In the genomic region with DNA sequence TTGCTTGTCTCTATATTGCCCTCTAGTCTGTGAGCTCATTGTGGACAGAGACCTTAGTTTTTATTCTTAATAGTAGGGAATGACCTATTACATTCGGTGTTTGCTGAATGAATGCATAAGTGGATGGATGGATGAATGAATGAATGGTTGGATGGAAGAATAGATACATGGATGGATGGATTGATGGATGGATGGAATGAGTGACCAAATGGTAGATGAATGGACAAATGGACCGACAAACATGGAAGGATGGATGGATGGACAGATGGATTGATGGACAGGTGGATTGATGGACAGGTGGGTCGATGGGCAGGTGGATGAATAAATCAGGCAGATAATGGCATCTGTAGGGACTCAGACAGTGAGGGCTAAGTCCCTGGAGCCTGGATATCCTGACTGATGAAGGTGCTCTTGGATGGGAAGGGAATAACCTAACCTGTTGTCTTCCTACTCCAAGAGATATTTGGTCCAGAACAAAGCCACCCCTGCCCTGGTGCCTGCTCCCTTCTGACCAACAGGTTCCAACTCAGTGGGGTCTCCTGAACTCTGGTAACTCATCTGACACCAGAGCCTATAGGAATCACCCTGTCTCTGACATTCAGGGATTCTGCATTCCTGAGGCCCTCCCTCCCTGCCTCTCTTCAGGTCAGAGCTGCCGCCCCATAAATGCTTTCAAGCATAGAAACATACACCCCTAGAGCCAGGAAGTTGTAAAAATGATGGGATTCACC, we compare ENCODE assay signal across 24 cellular contexts. TPM values are rescaled to one million over a fixed set of nuclear protein-coding genes. Genes with fewer than 3 reads are reported as not detected.
DNase-seq lines count a peak whose midpoint lies in the region; ATAC-seq and TF ChIP-seq lines count a peak whose summit lies in the region.
"Had no signal": no experiment of that assay in that cellular context is flagged by ENCODE, and none has a peak within 500 bp of the region (broad histone marks: within the 10 kb centered on the region; RNA-seq: fewer than 3 reads in every experiment).

No MANE protein-coding gene starts in this region.

- H3K4me1 ChIP-seq in adipocyte (ENCODE audit: control insufficient read depth, insufficient read depth, low read length) (peaks cover 54% of the 10 kb centered on the region), mesenchymal stem cell (ENCODE audit: control insufficient read depth, insufficient read depth, low read depth, low read length) (peaks cover 48% of the 10 kb centered on the region), tibial artery (peaks cover 11 to 81% (median 51%) of the 10 kb centered on the region in 4 donors)
- H3K4me1 ChIP-seq: colonic mucosa, HAP-1 had no signal

- H3K27ac Mint-ChIP-seq in immature natural killer cell = no peak overlapping the region
- H3K27ac Mint-ChIP-seq: activated naive CD8-positive, alpha-beta T cell treated with anti-CD3 and anti-CD28 coated beads for 36 hours; endodermal cell; stimulated activated naive CD8-positive, alpha-beta T cell treated with anti-CD3 and anti-CD28 coated beads, Interleukin-15, Interleukin-2, amounts not matched to agents 100 ng/mL and 50 ng/mL, for 24 hours had no signal

- TF ChIP-seq CTCF in tibial artery (IDR thresholded peaks at IDR 0.05) = no peak

- H3K9me3 ChIP-seq in adipocyte (ENCODE audit: control insufficient read depth, low read length) = no peaks in the 10 kb centered on the region
- H3K9me3 ChIP-seq in mesenchymal stem cell (ENCODE audit: control insufficient read depth, low read length) = no peaks in the 10 kb centered on the region
- no peaks in the 10 kb centered on the region for H3K9me3 ChIP-seq in tibial artery
- H3K9me3 ChIP-seq: colonic mucosa, HAP-1 had no signal

- H3K79me1 ChIP-seq in mesenchymal stem cell (replicated peaks; ENCODE audit: low read length, poor library complexity, severe bottlenecking) = no peaks in the 10 kb centered on the region

- H2AK5ac ChIP-seq in mesenchymal stem cell (ENCODE audit: low read length, severe bottlenecking) = peak overlapping the region; percentile 80

- 76% methylated on average over 3 of the region's 4 CpGs for WGBS in mesenchymal stem cell

- H3K27me3 ChIP-seq in adipocyte (replicated peaks; ENCODE audit: control insufficient read depth, insufficient read depth, low read length) = no peaks in the 10 kb centered on the region
- no peaks in the 10 kb centered on the region for H3K27me3 ChIP-seq in mesenchymal stem cell (ENCODE audit: control insufficient read depth in 1 of 2, insufficient read depth in 1 of 2, low read length in 2 of 2)
- no peaks in the 10 kb centered on the region for H3K27me3 ChIP-seq in tibial artery
- H3K27me3 ChIP-seq: colonic mucosa had no signal

- no peak overlapping the region for H2AFZ ChIP-seq in mesenchymal stem cell (ENCODE audit: low read depth, low read length)

- DNase-seq in HEK293T (ENCODE audit: extremely low spot score) (no peak), adipocyte (ENCODE audit: low read depth) (no peak), mesenchymal stem cell (no peak), tibial artery (peak in 1 of 2 donors; percentile 51), inferior parietal cortex (ENCODE audit: extremely low spot score) (no peak), immature natural killer cell (no peak)
- DNase-seq: activated CD4-positive, alpha-beta T cell treated with anti-CD3 and anti-CD28 coated beads, Interleukin-2, amount 50 U/mL, for 1 hour; activated naive CD8-positive, alpha-beta T cell treated with anti-CD3 and anti-CD28 coated beads for 36 hours; CD4-positive, alpha-beta memory T cell; colonic mucosa; DMS153; endodermal cell; head of caudate nucleus; NCI-H146; NCI-H524 treated with DMSO at 0.1 percent for 48 hours; stimulated activated CD4-positive, alpha-beta T cell treated with anti-CD3 and anti-CD28 coated beads, Interleukin-4, amount 100 ng/mL, for 4 hours; T-helper 2 cell had no signal

- no peak overlapping the region for H3K4me3 Mint-ChIP-seq in immature natural killer cell
- H3K4me3 Mint-ChIP-seq: activated naive CD8-positive, alpha-beta T cell treated with anti-CD3 and anti-CD28 coated beads for 36 hours; brain; CD4-positive, alpha-beta memory T cell; endodermal cell; stimulated activated naive CD8-positive, alpha-beta T cell treated with anti-CD3 and anti-CD28 coated beads, Interleukin-15, Interleukin-2, amounts not matched to agents 100 ng/mL and 50 ng/mL, for 24 hours had no signal

- no peaks in the 10 kb centered on the region for H3K36me3 ChIP-seq in adipocyte (ENCODE audit: control insufficient read depth, insufficient read depth, low read length, severe bottlenecking)
- H3K36me3 ChIP-seq in mesenchymal stem cell (ENCODE audit: control insufficient read depth in 1 of 2, insufficient read depth in 2 of 2, low read depth in 1 of 2, low read length in 2 of 2) = no peaks in the 10 kb centered on the region
- no peaks in the 10 kb centered on the region for H3K36me3 ChIP-seq in tibial artery
- H3K36me3 ChIP-seq: colonic mucosa, HAP-1 had no signal

- H3K4me3 ChIP-seq in adipocyte (ENCODE audit: low read length) = no peak overlapping the region
- H3K4me3 ChIP-seq in mesenchymal stem cell (ENCODE audit: insufficient read depth in 1 of 2, low read depth in 1 of 2, low read length in 2 of 2) = no peak overlapping the region
- no peak overlapping the region for H3K4me3 ChIP-seq in tibial artery
- H3K4me3 ChIP-seq: colonic mucosa, HAP-1, K562, SK-N-MC had no signal

- no peak overlapping the region for H3K23ac ChIP-seq in mesenchymal stem cell (ENCODE audit: low read length in 2 of 2)

- no peak overlapping the region for H3K14ac ChIP-seq in mesenchymal stem cell (ENCODE audit: low read length in 2 of 2)

- no peak overlapping the region for H2BK5ac ChIP-seq in mesenchymal stem cell (ENCODE audit: low read depth, low read length, poor library complexity, severe bottlenecking)

- H3K27ac ChIP-seq in mesenchymal stem cell (ENCODE audit: low read length, poor library complexity, severe bottlenecking) = no peak overlapping the region
- peak overlapping the region; percentile 94 for H3K27ac ChIP-seq in tibial artery
- H3K27ac ChIP-seq: colonic mucosa, SK-N-MC, VCaP had no signal

- H2BK120ac ChIP-seq in mesenchymal stem cell (ENCODE audit: low read depth, low read length) = no peak overlapping the region

- ATAC-seq in HG03045 (IDR thresholded peaks at IDR 0.05; ENCODE audit: unreplicated experiment) = no peak
- ATAC-seq: K562 had no signal

- H2BK12ac ChIP-seq in mesenchymal stem cell (ENCODE audit: low read length in 2 of 2) = peak overlapping the region in 1 of 2 experiments; percentile 78

- H3K9me3 Mint-ChIP-seq in immature natural killer cell = no peaks in the 10 kb centered on the region
- H3K9me3 Mint-ChIP-seq: activated naive CD8-positive, alpha-beta T cell treated with anti-CD3 and anti-CD28 coated beads for 36 hours; brain; CD4-positive, alpha-beta memory T cell; endodermal cell; stimulated activated naive CD8-positive, alpha-beta T cell treated with anti-CD3 and anti-CD28 coated beads, Interleukin-15, Interleukin-2, amounts not matched to agents 100 ng/mL and 50 ng/mL, for 24 hours had no signal

- H3K4me1 Mint-ChIP-seq in immature natural killer cell = no peaks in the 10 kb centered on the region
- H3K4me1 Mint-ChIP-seq: activated naive CD8-positive, alpha-beta T cell treated with anti-CD3 and anti-CD28 coated beads for 36 hours; CD4-positive, alpha-beta memory T cell had no signal

- H3K9ac ChIP-seq in adipocyte (ENCODE audit: low read length) (peak overlapping the region; percentile 43), mesenchymal stem cell (ENCODE audit: low read length) (peak overlapping the region; percentile 73)

- H3K4ac ChIP-seq in mesenchymal stem cell (ENCODE audit: low read depth in 1 of 2, low read length in 2 of 2) = no peak overlapping the region

- H4K8ac ChIP-seq in mesenchymal stem cell (ENCODE audit: low read length) = no peak overlapping the region

- peak overlapping the region in 1 of 2 experiments; percentile 1 for H3K18ac ChIP-seq in mesenchymal stem cell (ENCODE audit: low read depth in 1 of 2, low read length in 2 of 2)

- no peak overlapping the region for H4K91ac ChIP-seq in mesenchymal stem cell (ENCODE audit: low read length)

- intact Hi-C loops in tibial artery (cut with DNase I; ENCODE audit: low total_unique reads) = no loop called here

- POLR2A ChIA-PET in HEK293T (lab: Yijun Ruan, JAX) = no interaction called here

- CTCF ChIA-PET in HEK293T (lab: Yijun Ruan, JAX) = no interaction called here

- no peak overlapping the region for H3K4me2 ChIP-seq in mesenchymal stem cell (ENCODE audit: low read length, poor library complexity, severe bottlenecking)

- H3K36me3 Mint-ChIP-seq in immature natural killer cell = no peaks in the 10 kb centered on the region
- H3K36me3 Mint-ChIP-seq: activated naive CD8-positive, alpha-beta T cell treated with anti-CD3 and anti-CD28 coated beads for 36 hours; brain; CD4-positive, alpha-beta memory T cell had no signal

- H3K27me3 Mint-ChIP-seq in immature natural killer cell (ENCODE audit: low read depth in 3 of 3) = peaks cover 0 to 6% (median 0%) of the 10 kb centered on the region in 3 donors
- H3K27me3 Mint-ChIP-seq: activated naive CD8-positive, alpha-beta T cell treated with anti-CD3 and anti-CD28 coated beads for 36 hours; stimulated activated naive CD8-positive, alpha-beta T cell treated with anti-CD3 and anti-CD28 coated beads, Interleukin-15, Interleukin-2, amounts not matched to agents 100 ng/mL and 50 ng/mL, for 24 hours had no signal

- H2BK15ac ChIP-seq in mesenchymal stem cell (ENCODE audit: low read depth, poor library complexity, severe bottlenecking) = no peak overlapping the region

TF ChIP-seq in HEK293T, 16 proteins besides CTCF, POLR2A, EP300 and RAD21:
- no peak for TF ChIP-seq SP1 (IDR thresholded peaks at IDR 0.05)
- TF ChIP-seq BHLHE40 (IDR thresholded peaks at IDR 0.05; ENCODE audit: borderline replicate concordance) = no peak
- TF ChIP-seq L3MBTL2 (conservative IDR thresholded peaks at IDR 0.05) = no peak
- TF ChIP-seq, protein P1, sequence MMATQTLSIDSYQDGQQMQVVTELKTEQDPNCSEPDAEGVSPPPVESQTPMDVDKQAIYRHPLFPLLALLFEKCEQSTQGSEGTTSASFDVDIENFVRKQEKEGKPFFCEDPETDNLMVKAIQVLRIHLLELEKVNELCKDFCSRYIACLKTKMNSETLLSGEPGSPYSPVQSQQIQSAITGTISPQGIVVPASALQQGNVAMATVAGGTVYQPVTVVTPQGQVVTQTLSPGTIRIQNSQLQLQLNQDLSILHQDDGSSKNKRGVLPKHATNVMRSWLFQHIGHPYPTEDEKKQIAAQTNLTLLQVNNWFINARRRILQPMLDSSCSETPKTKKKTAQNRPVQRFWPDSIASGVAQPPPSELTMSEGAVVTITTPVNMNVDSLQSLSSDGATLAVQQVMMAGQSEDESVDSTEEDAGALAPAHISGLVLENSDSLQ (IDR thresholded peaks at IDR 0.05) = peak; percentile 49; the same call in 1 of the 2 replicates

RNA-seq across cellular contexts. Expression of a gene that starts 9.6 kb away (rescaled TPM):
- 0.10 TPM for polyA plus RNA-seq in mesenchymal stem cell (2013, experiment 1 of 2)
- 0.07 TPM for polyA plus RNA-seq in mesenchymal stem cell (2013, experiment 2 of 2)
- polyA plus RNA-seq in immature natural killer cell = not detected
- polyA plus RNA-seq: CD4-positive, alpha-beta memory T cell; K562 had no signal

RNA-seq across cellular contexts. Expression of a gene that starts 40.1 kb away (rescaled TPM):
- polyA plus RNA-seq in mesenchymal stem cell (2013, experiment 1 of 2) = not detected
- not detected for polyA plus RNA-seq in mesenchymal stem cell (2013, experiment 2 of 2)
- not detected for polyA plus RNA-seq in immature natural killer cell
- polyA plus RNA-seq: CD4-positive, alpha-beta memory T cell had no signal

RNA-seq across cellular contexts. Expression of a gene that starts 54.0 kb away (rescaled TPM):
- polyA plus RNA-seq in mesenchymal stem cell (2013, experiment 1 of 2) = 13.9 TPM
- polyA plus RNA-seq in mesenchymal stem cell (2013, experiment 2 of 2) = 14.1 TPM
- 100 to 1,000 TPM in 2 of 3 donors, 10 to 100 TPM in 1; 96.9 to 150 (median 124) TPM for polyA plus RNA-seq in immature natural killer cell
